Comparison of ENCODE assay signal across 1 cellular context in genomic region chr10:71920146-71920539, GRCh38. TPM values are rescaled to one million over a fixed set of nuclear protein-coding genes. Genes with fewer than 3 reads are reported as not detected.
"Had no signal": no experiment of that assay in that cellular context is flagged by ENCODE, and none has a peak within 500 bp of the region (broad histone marks: within the 10 kb centered on the region; RNA-seq: fewer than 3 reads in every experiment).

No MANE protein-coding gene starts in this region.

RNA-seq across cellular contexts. Expression of gene CHST3, which starts 44.1 kb away (rescaled TPM):
- polyA plus RNA-seq: immature natural killer cell had no signal
